Comparison of ENCODE assay signal across 8 cellular contexts in genomic region chr9:33140406-33141360, GRCh38. TPM values are rescaled to one million over a fixed set of nuclear protein-coding genes. Genes with fewer than 3 reads are reported as not detected.
A peak's percentile ranks its signal among the peaks of the same experiment; 100 is the strongest.
DNase-seq lines count a peak whose midpoint lies in the region; ATAC-seq and TF ChIP-seq lines count a peak whose summit lies in the region.

No MANE protein-coding gene starts in this region.

- DNase-seq in AG04450 (ENCODE audit: low read depth, low spot score) (no peak), amniotic epithelial cell (ENCODE audit: low read depth) (peak; percentile 61), natural killer cell (no peak), NCI-H774 (lab: John Stamatoyannopoulos, UW) (no peak), NCI-H128 (lab: John Stamatoyannopoulos, UW; ENCODE audit: unreplicated experiment) (no peak)

- TF ChIP-seq CTCF in AG04450 (IDR thresholded peaks at IDR 0.05; ENCODE audit: low read depth, low read length) (no peak), natural killer cell (IDR thresholded peaks at IDR 0.05) (no peak)

- ATAC-seq in GM21447 (IDR thresholded peaks at IDR 0.05; ENCODE audit: unreplicated experiment), result peak; percentile 20
- no peak for ATAC-seq in natural killer cell
- ATAC-seq in SK-N-SH treated with all-trans-retinoic acid at 6 μM for 48 hours, result no peak
- no peak for ATAC-seq in HG03097 (IDR thresholded peaks at IDR 0.05; ENCODE audit: low FRiP score, unreplicated experiment)

- H3K4me1 Mint-ChIP-seq in natural killer cell, result peaks cover 92 to 97% of the 10 kb centered on the region in 2 donors

- no peaks in the 10 kb centered on the region for H3K36me3 Mint-ChIP-seq in natural killer cell

- CTCF ChIA-PET in AG04450 (lab: Charles Lee), result interaction anchor here (0.8 to 2.1 kb wide), 3 partner anchors 11 to 86 kb away, joined by 3 to 10 read pairs (median 8); no protein-coding TSS in a partner anchor

- H3K27ac Mint-ChIP-seq in natural killer cell, result peak overlapping the region; percentile 89 to 98

- H3K9me3 Mint-ChIP-seq in natural killer cell, result no peaks in the 10 kb centered on the region

- peak overlapping the region; percentile 88 for H3K4me3 Mint-ChIP-seq in natural killer cell

- POLR2A ChIA-PET in AG04450 (lab: Yijun Ruan, JAX), result interaction anchor here (1.1 to 1.5 kb wide), 4 partner anchors 8 to 47 kb away, joined by 4 to 13 read pairs (median 8); partner anchors contain the start of gene B4GALT1

- no peak overlapping the region for H3K4me3 ChIP-seq in AG04450 (ENCODE audit: low read depth, low read length)

- H3K27me3 Mint-ChIP-seq in natural killer cell (ENCODE audit: low read depth in 2 of 2), result no peaks in the 10 kb centered on the region

- intact Hi-C loops in natural killer cell (cut with micrococcal nuclease), result no loop called here

- H3K9me3 ChIP-seq in AG04450 (ENCODE audit: control insufficient read depth, insufficient read depth, low read length), result no peaks in the 10 kb centered on the region; the same call in 1 of the 2 replicates

- H3K27ac ChIP-seq in AG04450 (ENCODE audit: low read depth, low read length), result peak overlapping the region; percentile 84

- H3K27me3 ChIP-seq in AG04450 (ENCODE audit: control insufficient read depth, insufficient read depth, low read length), result no peaks in the 10 kb centered on the region

TF ChIP-seq in SK-N-SH treated with all-trans-retinoic acid at 6 μM for 48 hours, 23 proteins besides CTCF, POLR2A, EP300 and RAD21:
- TF ChIP-seq ISL1 (CRISPR knock-in tag; IDR thresholded peaks at IDR 0.05) (no peak), ZFP3 (CRISPR knock-in tag; IDR thresholded peaks at IDR 0.05) (no peak), ZNF565 (CRISPR knock-in tag; conservative IDR thresholded peaks at IDR 0.05; ENCODE audit: low read depth) (no peak), ESRRG (CRISPR knock-in tag; IDR thresholded peaks at IDR 0.05) (no peak)

RNA-seq across cellular contexts. Expression of gene B4GALT1, which starts 26.5 kb away (rescaled TPM):
- 55.3 and 57.0 TPM in 2 replicates for polyA plus RNA-seq in AG04450 (2011; rRNA removed)
- polyA minus RNA-seq in AG04450 (2011; rRNA and poly(A)+ RNA removed), result 64.4 and 70.9 TPM in 2 replicates
- 100 to 1,000 TPM; 122 to 143 (median 128) TPM for total RNA-seq in natural killer cell
